1 cellular context compared by ENCODE assay signal in genomic region chr20:9392892-9393857, GRCh38.
TF ChIP-seq lines count a peak whose summit lies in the region.

No MANE protein-coding gene starts in this region.

TF ChIP-seq in GM23338, 12 proteins besides CTCF, POLR2A, EP300 and RAD21 (continued from another document):
- TF ChIP-seq ZNF462 (CRISPR knock-in tag; IDR thresholded peaks at IDR 0.05): no peak
- TF ChIP-seq NANOG (IDR thresholded peaks at IDR 0.05; ENCODE audit: borderline replicate concordance): no peak
- no peak for TF ChIP-seq JUNB (IDR thresholded peaks at IDR 0.05; ENCODE audit: unreplicated experiment)
- TF ChIP-seq ZNF331 (CRISPR knock-in tag; IDR thresholded peaks at IDR 0.05; ENCODE audit: low read depth): no peak
TF ChIP-seq in GM23338: peak in this region for 0.
